ENCODE assay signal across 2 cellular contexts in the genomic region with DNA sequence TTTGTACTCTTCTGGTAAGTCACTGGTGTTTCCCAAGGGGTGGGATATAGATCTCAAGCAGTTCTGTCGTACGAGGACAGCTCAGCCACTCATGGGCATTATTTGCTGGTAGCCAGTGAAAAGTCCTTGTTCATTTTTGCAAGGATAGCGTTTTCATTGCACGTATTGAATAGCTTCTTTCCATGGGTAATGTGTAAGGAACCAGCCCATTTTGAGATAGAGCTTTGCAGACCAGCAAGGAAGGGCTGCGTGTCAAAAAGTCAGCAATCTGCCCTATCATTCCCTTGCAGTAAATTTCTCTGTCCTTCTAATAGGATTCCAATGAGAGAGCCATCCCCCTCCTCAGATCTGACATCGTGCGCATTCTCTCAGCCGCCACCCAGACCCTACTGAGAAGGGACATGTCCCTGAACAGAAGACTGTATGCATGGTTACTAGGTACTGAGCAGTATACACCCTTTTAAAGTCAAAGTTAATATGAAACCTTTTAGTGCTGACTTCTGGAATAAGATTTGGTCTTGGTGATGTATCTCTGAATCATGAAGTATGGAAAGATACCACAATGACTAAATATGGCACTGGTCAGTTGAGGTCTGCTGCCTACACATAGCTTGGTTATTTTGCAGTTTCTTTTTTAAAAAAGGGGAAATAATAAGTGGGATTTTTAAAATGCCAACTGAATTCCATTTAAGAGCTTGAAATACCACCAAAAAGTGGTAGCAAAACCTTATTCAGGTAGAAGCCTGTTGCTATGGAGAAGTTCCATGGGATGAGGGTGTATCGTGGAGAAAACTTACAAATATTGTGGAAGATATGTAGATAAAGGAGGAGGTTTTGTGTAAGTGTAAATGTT.
TF ChIP-seq lines count a peak whose summit lies in the region.

No MANE protein-coding gene starts in this region.

TF ChIP-seq in IMR-90, 13 proteins besides CTCF, POLR2A, EP300 and RAD21:
- no peak for TF ChIP-seq MXI1 (IDR thresholded peaks at IDR 0.05; ENCODE audit: borderline replicate concordance, low read depth, low read length)
- no peak for TF ChIP-seq SMC3 (IDR thresholded peaks at IDR 0.05; ENCODE audit: low read depth, low read length)
- TF ChIP-seq RCOR1 (IDR thresholded peaks at IDR 0.05; ENCODE audit: insufficient replicate concordance, low read length): no peak
- TF ChIP-seq, protein P1, sequence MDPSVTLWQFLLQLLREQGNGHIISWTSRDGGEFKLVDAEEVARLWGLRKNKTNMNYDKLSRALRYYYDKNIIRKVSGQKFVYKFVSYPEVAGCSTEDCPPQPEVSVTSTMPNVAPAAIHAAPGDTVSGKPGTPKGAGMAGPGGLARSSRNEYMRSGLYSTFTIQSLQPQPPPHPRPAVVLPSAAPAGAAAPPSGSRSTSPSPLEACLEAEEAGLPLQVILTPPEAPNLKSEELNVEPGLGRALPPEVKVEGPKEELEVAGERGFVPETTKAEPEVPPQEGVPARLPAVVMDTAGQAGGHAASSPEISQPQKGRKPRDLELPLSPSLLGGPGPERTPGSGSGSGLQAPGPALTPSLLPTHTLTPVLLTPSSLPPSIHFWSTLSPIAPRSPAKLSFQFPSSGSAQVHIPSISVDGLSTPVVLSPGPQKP (IDR thresholded peaks at IDR 0.05; ENCODE audit: borderline replicate concordance, low read depth, low read length): no peak
- TF ChIP-seq BHLHE40 (IDR thresholded peaks at IDR 0.05; ENCODE audit: low read depth, low read length): no peak
- TF ChIP-seq NFE2L2 (IDR thresholded peaks at IDR 0.05; ENCODE audit: low read depth, low read length): no peak
- TF ChIP-seq FOS (IDR thresholded peaks at IDR 0.05; ENCODE audit: low read depth, low read length): 0 out of 2 replicates have a peak, but pooled peaks have one; percentile 37
- TF ChIP-seq CHD1 (IDR thresholded peaks at IDR 0.05; ENCODE audit: low read depth, low read length): no peak
- TF ChIP-seq MAFK (IDR thresholded peaks at IDR 0.05; ENCODE audit: low read depth, low read length): peak; percentile 77
- TF ChIP-seq, protein P2, sequence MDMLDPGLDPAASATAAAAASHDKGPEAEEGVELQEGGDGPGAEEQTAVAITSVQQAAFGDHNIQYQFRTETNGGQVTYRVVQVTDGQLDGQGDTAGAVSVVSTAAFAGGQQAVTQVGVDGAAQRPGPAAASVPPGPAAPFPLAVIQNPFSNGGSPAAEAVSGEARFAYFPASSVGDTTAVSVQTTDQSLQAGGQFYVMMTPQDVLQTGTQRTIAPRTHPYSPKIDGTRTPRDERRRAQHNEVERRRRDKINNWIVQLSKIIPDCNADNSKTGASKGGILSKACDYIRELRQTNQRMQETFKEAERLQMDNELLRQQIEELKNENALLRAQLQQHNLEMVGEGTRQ (IDR thresholded peaks at IDR 0.05; ENCODE audit: low read depth, low read length): no peak

TF ChIP-seq in K562, 482 proteins besides CTCF, POLR2A, EP300 and RAD21:
- TF ChIP-seq HNRNPK (IDR thresholded peaks at IDR 0.05; ENCODE audit: low read depth, low read length, poor library complexity, severe bottlenecking) (no peak), MAFF (IDR thresholded peaks at IDR 0.05; ENCODE audit: low read length) (peak; percentile 13; the same call in 1 of the 2 replicates), CBX8 (IDR thresholded peaks at IDR 0.05; ENCODE audit: borderline replicate concordance, extremely low read depth, low read depth, low read length, poor library complexity, severe bottlenecking) (peak; percentile 30), BRD4 (IDR thresholded peaks at IDR 0.05) (no peak), HNRNPUL1 (IDR thresholded peaks at IDR 0.05; ENCODE audit: low read length) (no peak), NFIX (CRISPR knock-in tag; IDR thresholded peaks at IDR 0.05; ENCODE audit: low read depth) (no peak), ZNF23 (CRISPR knock-in tag; IDR thresholded peaks at IDR 0.05) (no peak), EWSR1 (IDR thresholded peaks at IDR 0.05; ENCODE audit: borderline replicate concordance, low read depth, partially characterized antibody) (no peak), ZNF431 (CRISPR knock-in tag; IDR thresholded peaks at IDR 0.05) (no peak), NFIC (IDR thresholded peaks at IDR 0.05) (no peak), HDAC1 (IDR thresholded peaks at IDR 0.05) (no peak), CTBP1 (IDR thresholded peaks at IDR 0.05; ENCODE audit: borderline replicate concordance) (no peak), C11orf30 (IDR thresholded peaks at IDR 0.05; ENCODE audit: low read depth) (peak; percentile 22; the same call in 1 of the 2 replicates), SLC30A9 (CRISPR knock-in tag; IDR thresholded peaks at IDR 0.05) (no peak), MAFG (tag; conservative IDR thresholded peaks at IDR 0.05) (peak; percentile 47; the same call in 1 of the 2 replicates), KDM1A (IDR thresholded peaks at IDR 0.05) (no peak), POU5F1 (IDR thresholded peaks at IDR 0.05; ENCODE audit: borderline replicate concordance, low read depth, low read length, partially characterized antibody) (no peak), ZNF316 (IDR thresholded peaks at IDR 0.05) (0 out of 2 replicates have a peak, but pooled peaks have one; percentile 47), FOSL1 (tag; conservative IDR thresholded peaks at IDR 0.05) (peak; percentile 29; the same call in 1 of the 2 replicates), KDM2B (CRISPR knock-in tag; IDR thresholded peaks at IDR 0.05) (no peak), NR4A1 (CRISPR knock-in tag; IDR thresholded peaks at IDR 0.05) (no peak), NR4A1 (tag; IDR thresholded peaks at IDR 0.05) (no peak), ZNF121 (CRISPR knock-in tag; conservative IDR thresholded peaks at IDR 0.05) (no peak)
- TF ChIP-seq, protein P3, sequence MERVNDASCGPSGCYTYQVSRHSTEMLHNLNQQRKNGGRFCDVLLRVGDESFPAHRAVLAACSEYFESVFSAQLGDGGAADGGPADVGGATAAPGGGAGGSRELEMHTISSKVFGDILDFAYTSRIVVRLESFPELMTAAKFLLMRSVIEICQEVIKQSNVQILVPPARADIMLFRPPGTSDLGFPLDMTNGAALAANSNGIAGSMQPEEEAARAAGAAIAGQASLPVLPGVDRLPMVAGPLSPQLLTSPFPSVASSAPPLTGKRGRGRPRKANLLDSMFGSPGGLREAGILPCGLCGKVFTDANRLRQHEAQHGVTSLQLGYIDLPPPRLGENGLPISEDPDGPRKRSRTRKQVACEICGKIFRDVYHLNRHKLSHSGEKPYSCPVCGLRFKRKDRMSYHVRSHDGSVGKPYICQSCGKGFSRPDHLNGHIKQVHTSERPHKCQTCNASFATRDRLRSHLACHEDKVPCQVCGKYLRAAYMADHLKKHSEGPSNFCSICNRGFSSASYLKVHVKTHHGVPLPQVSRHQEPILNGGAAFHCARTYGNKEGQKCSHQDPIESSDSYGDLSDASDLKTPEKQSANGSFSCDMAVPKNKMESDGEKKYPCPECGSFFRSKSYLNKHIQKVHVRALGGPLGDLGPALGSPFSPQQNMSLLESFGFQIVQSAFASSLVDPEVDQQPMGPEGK (CRISPR knock-in tag; IDR thresholded peaks at IDR 0.05; ENCODE audit: borderline replicate concordance): no peak
- TF ChIP-seq, protein P4, sequence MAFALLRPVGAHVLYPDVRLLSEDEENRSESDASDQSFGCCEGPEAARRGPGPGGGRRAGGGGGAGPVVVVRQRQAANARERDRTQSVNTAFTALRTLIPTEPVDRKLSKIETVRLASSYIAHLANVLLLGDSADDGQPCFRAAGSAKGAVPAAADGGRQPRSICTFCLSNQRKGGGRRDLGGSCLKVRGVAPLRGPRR (CRISPR knock-in tag; IDR thresholded peaks at IDR 0.05): no peak
- TF ChIP-seq, protein P5, sequence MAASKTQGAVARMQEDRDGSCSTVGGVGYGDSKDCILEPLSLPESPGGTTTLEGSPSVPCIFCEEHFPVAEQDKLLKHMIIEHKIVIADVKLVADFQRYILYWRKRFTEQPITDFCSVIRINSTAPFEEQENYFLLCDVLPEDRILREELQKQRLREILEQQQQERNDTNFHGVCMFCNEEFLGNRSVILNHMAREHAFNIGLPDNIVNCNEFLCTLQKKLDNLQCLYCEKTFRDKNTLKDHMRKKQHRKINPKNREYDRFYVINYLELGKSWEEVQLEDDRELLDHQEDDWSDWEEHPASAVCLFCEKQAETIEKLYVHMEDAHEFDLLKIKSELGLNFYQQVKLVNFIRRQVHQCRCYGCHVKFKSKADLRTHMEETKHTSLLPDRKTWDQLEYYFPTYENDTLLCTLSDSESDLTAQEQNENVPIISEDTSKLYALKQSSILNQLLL (CRISPR knock-in tag; IDR thresholded peaks at IDR 0.05; ENCODE audit: borderline replicate concordance): no peak
- TF ChIP-seq, protein P6, sequence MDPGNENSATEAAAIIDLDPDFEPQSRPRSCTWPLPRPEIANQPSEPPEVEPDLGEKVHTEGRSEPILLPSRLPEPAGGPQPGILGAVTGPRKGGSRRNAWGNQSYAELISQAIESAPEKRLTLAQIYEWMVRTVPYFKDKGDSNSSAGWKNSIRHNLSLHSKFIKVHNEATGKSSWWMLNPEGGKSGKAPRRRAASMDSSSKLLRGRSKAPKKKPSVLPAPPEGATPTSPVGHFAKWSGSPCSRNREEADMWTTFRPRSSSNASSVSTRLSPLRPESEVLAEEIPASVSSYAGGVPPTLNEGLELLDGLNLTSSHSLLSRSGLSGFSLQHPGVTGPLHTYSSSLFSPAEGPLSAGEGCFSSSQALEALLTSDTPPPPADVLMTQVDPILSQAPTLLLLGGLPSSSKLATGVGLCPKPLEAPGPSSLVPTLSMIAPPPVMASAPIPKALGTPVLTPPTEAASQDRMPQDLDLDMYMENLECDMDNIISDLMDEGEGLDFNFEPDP (CRISPR knock-in tag; IDR thresholded peaks at IDR 0.05): no peak
- TF ChIP-seq, protein P7, sequence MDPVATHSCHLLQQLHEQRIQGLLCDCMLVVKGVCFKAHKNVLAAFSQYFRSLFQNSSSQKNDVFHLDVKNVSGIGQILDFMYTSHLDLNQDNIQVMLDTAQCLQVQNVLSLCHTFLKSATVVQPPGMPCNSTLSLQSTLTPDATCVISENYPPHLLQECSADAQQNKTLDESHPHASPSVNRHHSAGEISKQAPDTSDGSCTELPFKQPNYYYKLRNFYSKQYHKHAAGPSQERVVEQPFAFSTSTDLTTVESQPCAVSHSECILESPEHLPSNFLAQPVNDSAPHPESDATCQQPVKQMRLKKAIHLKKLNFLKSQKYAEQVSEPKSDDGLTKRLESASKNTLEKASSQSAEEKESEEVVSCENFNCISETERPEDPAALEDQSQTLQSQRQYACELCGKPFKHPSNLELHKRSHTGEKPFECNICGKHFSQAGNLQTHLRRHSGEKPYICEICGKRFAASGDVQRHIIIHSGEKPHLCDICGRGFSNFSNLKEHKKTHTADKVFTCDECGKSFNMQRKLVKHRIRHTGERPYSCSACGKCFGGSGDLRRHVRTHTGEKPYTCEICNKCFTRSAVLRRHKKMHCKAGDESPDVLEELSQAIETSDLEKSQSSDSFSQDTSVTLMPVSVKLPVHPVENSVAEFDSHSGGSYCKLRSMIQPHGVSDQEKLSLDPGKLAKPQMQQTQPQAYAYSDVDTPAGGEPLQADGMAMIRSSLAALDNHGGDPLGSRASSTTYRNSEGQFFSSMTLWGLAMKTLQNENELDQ (CRISPR knock-in tag; IDR thresholded peaks at IDR 0.05; ENCODE audit: borderline replicate concordance): no peak
- TF ChIP-seq, protein P8, sequence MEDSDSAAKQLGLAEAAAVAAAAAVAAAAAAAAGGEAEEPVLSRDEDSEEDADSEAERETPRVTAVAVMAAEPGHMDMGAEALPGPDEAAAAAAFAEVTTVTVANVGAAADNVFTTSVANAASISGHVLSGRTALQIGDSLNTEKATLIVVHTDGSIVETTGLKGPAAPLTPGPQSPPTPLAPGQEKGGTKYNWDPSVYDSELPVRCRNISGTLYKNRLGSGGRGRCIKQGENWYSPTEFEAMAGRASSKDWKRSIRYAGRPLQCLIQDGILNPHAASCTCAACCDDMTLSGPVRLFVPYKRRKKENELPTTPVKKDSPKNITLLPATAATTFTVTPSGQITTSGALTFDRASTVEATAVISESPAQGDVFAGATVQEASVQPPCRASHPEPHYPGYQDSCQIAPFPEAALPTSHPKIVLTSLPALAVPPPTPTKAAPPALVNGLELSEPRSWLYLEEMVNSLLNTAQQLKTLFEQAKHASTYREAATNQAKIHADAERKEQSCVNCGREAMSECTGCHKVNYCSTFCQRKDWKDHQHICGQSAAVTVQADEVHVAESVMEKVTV (CRISPR knock-in tag; IDR thresholded peaks at IDR 0.05): no peak
TF ChIP-seq in K562: peak in this region for 6.
